Comparison of ENCODE assay signal across 9 cellular contexts in the genomic region with DNA sequence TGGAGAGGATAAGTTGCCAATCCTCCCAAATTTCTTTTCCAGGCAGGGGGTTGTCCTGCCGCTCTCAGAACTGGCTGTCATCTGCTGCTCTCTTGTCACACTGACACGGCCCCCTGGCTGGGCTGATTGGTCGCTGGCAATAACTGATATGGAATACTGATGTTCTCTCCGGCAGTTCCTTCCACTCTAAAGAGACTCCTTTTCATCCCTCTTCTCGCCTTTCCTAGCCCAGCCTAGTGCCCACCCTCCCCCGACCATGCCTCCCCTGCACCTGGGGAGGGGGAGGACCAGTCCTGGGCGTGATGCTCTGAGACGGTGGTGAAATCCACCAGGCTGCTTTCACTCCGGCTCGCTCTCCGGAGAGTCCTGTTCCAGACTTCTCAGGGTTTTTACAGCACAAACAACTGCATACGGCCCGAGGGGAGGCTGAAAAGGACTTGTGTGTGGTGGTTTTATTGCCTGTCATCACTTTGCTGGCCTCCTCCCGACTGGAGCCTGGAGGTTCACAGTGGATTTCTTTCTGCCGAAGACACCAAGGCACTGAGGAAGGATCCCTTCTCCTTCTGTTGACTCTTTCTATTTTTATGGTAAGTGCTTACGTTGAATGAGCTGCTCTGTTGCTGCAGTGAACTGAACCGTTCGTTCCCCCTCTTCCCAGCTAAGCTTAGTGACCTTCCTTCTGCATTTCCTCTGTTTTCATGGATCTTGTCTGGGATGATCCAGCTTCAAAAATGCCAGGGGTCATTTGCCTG. TPM values are rescaled to one million over a fixed set of nuclear protein-coding genes. Genes with fewer than 3 reads are reported as not detected.
A peak's percentile ranks its signal among the peaks of the same experiment; 100 is the strongest.
DNase-seq lines count a peak whose midpoint lies in the region; ATAC-seq, FAIRE-seq and TF ChIP-seq lines count a peak whose summit lies in the region.
"Had no signal": no experiment of that assay in that cellular context is flagged by ENCODE, and none has a peak within 500 bp of the region (broad histone marks: within the 10 kb centered on the region; RNA-seq: fewer than 3 reads in every experiment).

A gene (plus strand): TSS at position 336 of the 752 bp plus-strand sequence. CDS start 107,010 bp downstream, outside the sequence.

- H3K27me3 ChIP-seq in NT2/D1 (ENCODE audit: insufficient read depth, insufficient read length): no peaks in the 10 kb centered on the region
- peaks cover 0 to 24% (median 0%) of the 10 kb centered on the region in 4 donors for H3K27me3 ChIP-seq in esophagus muscularis mucosa
- no peaks in the 10 kb centered on the region for H3K27me3 ChIP-seq in body of pancreas

- no peak for TF ChIP-seq EP300 in esophagus muscularis mucosa (IDR thresholded peaks at IDR 0.05)

- H3K4me3 ChIP-seq in NT2/D1 (ENCODE audit: insufficient read length, low read depth) (peak within 1 kb of the TSS; percentile 27), esophagus muscularis mucosa (peak within 1 kb of the TSS in 2 of 4 donors; percentile 21 to 22), body of pancreas (no peak within 1 kb of the TSS)

- ATAC-seq in body of pancreas (no peak), HG03469 (IDR thresholded peaks at IDR 0.05; ENCODE audit: unreplicated experiment) (no peak)

- peak within 1 kb of the TSS; percentile 52 for H3K9ac ChIP-seq in NT2/D1 (ENCODE audit: insufficient read length, low read depth)

- DNase-seq in GM04504 (ENCODE audit: low read depth) (peak; percentile 22), NT2/D1 (ENCODE audit: low read depth, low spot score) (peak; percentile 50), frontal cortex (ENCODE audit: low spot score in 2 of 2) (no peak), retina (peak; percentile 70), NCI-H446 treated with DMSO at 0.1 percent for 48 hours (lab: John Stamatoyannopoulos, UW) (no peak), esophagus muscularis mucosa (ENCODE audit: extremely low spot score) (no peak), body of pancreas (no peak)
- DNase-seq: HFFc6 had no signal

- H3K27ac ChIP-seq in esophagus muscularis mucosa (replicated peaks in 1 of 4) (no peak within 1 kb of the TSS), body of pancreas (no peak within 1 kb of the TSS)

- H3K4me1 ChIP-seq in NT2/D1 (ENCODE audit: insufficient read depth, insufficient read length) (peaks cover 8% of the 10 kb centered on the region), esophagus muscularis mucosa (peaks cover 0 to 16% (median 5%) of the 10 kb centered on the region in 4 donors), body of pancreas (peaks cover 3% of the 10 kb centered on the region)

- TF ChIP-seq CTCF in esophagus muscularis mucosa (IDR thresholded peaks at IDR 0.05): no peak
- no peak for TF ChIP-seq CTCF in body of pancreas (IDR thresholded peaks at IDR 0.05)

- TF ChIP-seq POLR2A in esophagus muscularis mucosa (IDR thresholded peaks at IDR 0.05; ENCODE audit: low read depth): no peak
- TF ChIP-seq POLR2A in body of pancreas (IDR thresholded peaks at IDR 0.05): no peak

- no peak for FAIRE-seq in frontal cortex (lab: Jason Lieb, UNC)

- WGBS in esophagus muscularis mucosa: 12% methylated on average over 18 of the region's 18 CpGs
- 13 to 18% methylated on average over 18 of the region's 18 CpGs for WGBS in body of pancreas, 2 donors

- H3K9me3 ChIP-seq in NT2/D1 (ENCODE audit: insufficient read depth, low read length): no peaks in the 10 kb centered on the region; the same call in 1 of the 2 replicates
- no peaks in the 10 kb centered on the region for H3K9me3 ChIP-seq in esophagus muscularis mucosa
- no peaks in the 10 kb centered on the region for H3K9me3 ChIP-seq in body of pancreas

- H3K36me3 ChIP-seq in NT2/D1 (ENCODE audit: insufficient read depth, insufficient read length, low read length): peaks cover under 1% of the 10 kb centered on the region
- H3K36me3 ChIP-seq in esophagus muscularis mucosa: no peaks in the 10 kb centered on the region
- no peaks in the 10 kb centered on the region for H3K36me3 ChIP-seq in body of pancreas (replicated peaks in 1 of 2; ENCODE audit: insufficient read depth in 1 of 2, low read depth in 2 of 2)

- intact Hi-C loops in esophagus muscularis mucosa (cut with DNase I) (no loop called here), body of pancreas (cut with DNase I) (no loop called here)

RNA-seq across cellular contexts. Expression of the gene that starts here (rescaled TPM):
- total RNA-seq in frontal cortex (88.9 TPM), esophagus muscularis mucosa (under 1 TPM in 2 of 4 donors, not detected in 2; 0.06 to 0.17 TPM), body of pancreas (1 to 10 TPM in 1 of 2 donors, not detected in 1; 1.6 TPM)
- total RNA-seq: HFFc6 had no signal

Comparison
In these comparisons a context has a peak if more than half of its experiments do, and no peak if none do; other contexts are left out.
1. RNA of the gene that starts here (total RNA-seq): 88.9 TPM in frontal cortex (single experiment); 1.6 TPM in body of pancreas and 0.06 to 0.17 TPM in esophagus muscularis mucosa; every median in the first group is over 10 times any median in the second.
2. DNase-seq: peak in GM04504 (single experiment), NT2/D1 (single experiment) and retina (single experiment); none in frontal cortex (0 of 2), NCI-H446 treated with DMSO at 0.1 percent for 48 hours (single experiment), esophagus muscularis mucosa (single experiment) and body of pancreas (0 of 4).